In the genomic region with DNA sequence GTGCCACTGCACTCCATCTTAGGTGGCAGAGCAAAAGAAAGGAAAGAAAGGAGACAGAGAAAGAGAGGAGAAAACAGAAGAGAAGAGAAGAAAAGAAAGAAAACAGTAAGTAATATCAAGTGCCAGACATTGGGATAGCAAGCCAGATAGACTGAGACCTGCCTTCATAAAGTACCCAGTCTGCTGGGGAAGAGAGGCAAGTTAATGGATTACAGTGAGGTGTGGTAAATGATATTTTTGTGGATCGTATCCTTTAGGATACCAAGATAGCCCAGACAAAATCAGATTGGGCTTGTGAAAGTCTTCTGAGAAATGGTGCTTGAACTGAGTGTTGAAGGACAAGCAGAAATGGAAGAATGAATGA, we compare ENCODE assay signal across 26 cellular contexts.
"Had no signal": no experiment of that assay in that cellular context is flagged by ENCODE, and none has a peak within 500 bp of the region (broad histone marks: within the 10 kb centered on the region; RNA-seq: fewer than 3 reads in every experiment).

No MANE protein-coding gene starts in this region.

- H3K27me3 ChIP-seq: brain microvascular endothelial cell, SJCRH30 had no signal

- H3K36me3 Mint-ChIP-seq: activated CD4-positive, alpha-beta memory T cell treated with anti-CD3 and anti-CD28 coated beads for 36 hours; activated naive CD4-positive, alpha-beta T cell treated with anti-CD3 and anti-CD28 coated beads, Interleukin-2, amount 10 ng/mL, durations not matched to agents 7 days and 5 days; activated naive CD8-positive, alpha-beta T cell treated with anti-CD3 and anti-CD28 coated beads for 36 hours had no signal

- H3K36me3 ChIP-seq: brain microvascular endothelial cell, SJCRH30 had no signal

- H3K9me3 Mint-ChIP-seq: activated B cell treated with CpG ODN at 0.5 μM for 24 hours; activated CD4-positive, alpha-beta memory T cell treated with anti-CD3 and anti-CD28 coated beads for 36 hours; activated CD4-positive, alpha-beta T cell treated with anti-CD3 and anti-CD28 coated beads, Interleukin-2, amount 10 ng/mL, durations not matched to agents 7 days and 5 days; activated naive CD4-positive, alpha-beta T cell treated with anti-CD3 and anti-CD28 coated beads, Interleukin-2, amount 10 ng/mL, durations not matched to agents 7 days and 5 days; activated naive CD8-positive, alpha-beta T cell treated with anti-CD3 and anti-CD28 coated beads for 36 hours; activated T-cell treated with anti-CD3 and anti-CD28 coated beads, Interleukin-2, amount 50 U/mL, for 72 hours; activated T-helper 2 cell treated with anti-CD3 and anti-CD28 coated beads, Interferon-gamma antibody, Interleukin-2, Interleukin-4, amounts not matched to agents 10 μg/mL and 5 μg/mL and 100 μg/mL, durations not matched to agents 14 hours and 24 hours and 36 hours; T-helper 1 cell treated with Interleukin-12 subunit alpha and Interleukin-12 subunit beta and Interleukin-4 antibody, amounts not matched to agents 30 μg/mL and 1 μg/mL, for 36 hours had no signal

- DNase-seq: activated B cell treated with CpG ODN at 0.5 μM for 24 hours; activated CD4-positive, alpha-beta T cell treated with anti-CD3 and anti-CD28 coated beads, Interleukin-2, amount 10 ng/mL, durations not matched to agents 7 days and 5 days; activated gamma-delta T cell treated with Interleukin-2 at 50 U/mL for 16 hours; activated naive CD4-positive, alpha-beta T cell treated with anti-CD3 and anti-CD28 coated beads, Interleukin-2, amount 10 ng/mL, durations not matched to agents 7 days and 5 days; activated T-cell treated with anti-CD3 and anti-CD28 coated beads, Interleukin-2, amount 50 U/mL, for 72 hours; brain microvascular endothelial cell; cerebellar nuclear complex; KG1; NCI-H1092; NCI-H1417; NCI-H1930; NCI-H2107; NCI-H345; NCI-H510A; NCI-H526 treated with DMSO at 0.1 percent for 48 hours; NK-92 treated with Interleukin-12 subunit alpha and Interleukin-12 subunit beta, amount 100 ng/mL, for 24 hours; OCI-M1; Right ventricle myocardium superior; RPMI8226; SJCRH30; T-helper 9 cell had no signal

- H3K27me3 Mint-ChIP-seq: activated B cell treated with CpG ODN at 0.5 μM for 24 hours; activated CD4-positive, alpha-beta memory T cell treated with anti-CD3 and anti-CD28 coated beads for 36 hours; activated CD4-positive, alpha-beta T cell treated with anti-CD3 and anti-CD28 coated beads, Interleukin-2, amount 10 ng/mL, durations not matched to agents 7 days and 5 days; activated naive CD8-positive, alpha-beta T cell treated with anti-CD3 and anti-CD28 coated beads for 36 hours had no signal

- H3K27ac ChIP-seq: brain microvascular endothelial cell, SJCRH30 had no signal

- ATAC-seq: activated T-cell treated with anti-CD3 and anti-CD28 coated beads, Interleukin-2, amount 50 U/mL, for 72 hours; Panc1 had no signal

- H3K9me3 ChIP-seq: SJCRH30 had no signal

- H3K27ac Mint-ChIP-seq: activated CD4-positive, alpha-beta memory T cell treated with anti-CD3 and anti-CD28 coated beads for 36 hours; activated naive CD8-positive, alpha-beta T cell treated with anti-CD3 and anti-CD28 coated beads for 36 hours; activated T-cell treated with anti-CD3 and anti-CD28 coated beads, Interleukin-2, amount 50 U/mL, for 72 hours had no signal
